ENCODE assay signal across 1 cellular context in genomic region chr3:45951946-45952345, GRCh38.
TF ChIP-seq lines count a peak whose summit lies in the region.

No MANE protein-coding gene starts in this region.

TF ChIP-seq in IMR-90, 13 proteins besides CTCF, POLR2A, EP300 and RAD21 (continued from another document):
- TF ChIP-seq CHD1 (IDR thresholded peaks at IDR 0.05; ENCODE audit: low read depth, low read length) (no peak), MXI1 (IDR thresholded peaks at IDR 0.05; ENCODE audit: borderline replicate concordance, low read depth, low read length) (no peak), RCOR1 (IDR thresholded peaks at IDR 0.05; ENCODE audit: insufficient replicate concordance, low read length) (no peak), USF2 (IDR thresholded peaks at IDR 0.05; ENCODE audit: low read depth, low read length) (no peak), MAFK (IDR thresholded peaks at IDR 0.05; ENCODE audit: low read depth, low read length) (no peak), BHLHE40 (IDR thresholded peaks at IDR 0.05; ENCODE audit: low read depth, low read length) (no peak), FOS (IDR thresholded peaks at IDR 0.05; ENCODE audit: low read depth, low read length) (no peak), ELK1 (IDR thresholded peaks at IDR 0.05; ENCODE audit: borderline replicate concordance, low read depth, low read length) (no peak), SMC3 (IDR thresholded peaks at IDR 0.05; ENCODE audit: low read depth, low read length) (no peak)
